ENCODE assay signal across 8 cellular contexts in the genomic region with DNA sequence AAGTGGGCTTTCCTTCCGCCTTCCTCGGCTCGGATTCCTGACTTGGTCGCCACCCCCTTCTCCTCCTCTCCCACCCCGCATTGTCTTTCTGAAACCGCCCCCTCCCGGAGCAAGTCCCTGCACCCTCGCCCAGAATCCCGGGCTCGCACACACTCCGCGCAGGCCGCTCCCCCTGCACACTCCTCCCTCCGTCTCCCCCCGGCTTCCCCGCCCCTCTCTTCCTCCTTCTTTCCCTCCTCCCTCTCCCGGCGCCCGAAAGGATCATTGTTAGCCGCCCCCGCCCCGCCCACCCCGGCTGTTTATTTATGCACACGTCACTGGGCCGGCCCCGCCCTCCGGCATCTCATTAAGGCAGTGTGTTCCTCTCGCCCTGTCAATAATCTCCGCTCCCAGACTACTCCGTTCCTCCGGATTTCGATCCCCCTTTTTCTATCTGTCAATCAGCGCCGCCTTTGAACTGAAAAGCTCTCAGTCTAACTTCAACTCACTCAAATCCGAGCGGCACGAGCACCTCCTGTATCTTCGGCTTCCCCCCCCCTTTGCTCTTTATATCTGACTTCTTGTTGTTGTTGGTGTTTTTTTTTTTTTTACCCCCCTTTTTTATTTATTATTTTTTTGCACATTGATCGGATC. TPM values are rescaled to one million over a fixed set of nuclear protein-coding genes. Genes with fewer than 3 reads are reported as not detected.
A peak's percentile ranks its signal among the peaks of the same experiment; 100 is the strongest.
DNase-seq lines count a peak whose midpoint lies in the region; ATAC-seq and FAIRE-seq lines count a peak whose summit lies in the region.

A gene (plus strand): TSS at position 373 of the 633 bp plus-strand sequence. CDS start 510 bp downstream, outside the sequence.

- H3K36me3 ChIP-seq in HUES64 (ENCODE audit: insufficient read depth, low read length), result 0 out of 2 replicates have a peak, but pooled peaks cover 6% of the 10 kb centered on the region

- no peaks in the 10 kb centered on the region for H3K9me3 ChIP-seq in HUES64 (ENCODE audit: insufficient read depth, low read depth, low read length)

- WGBS in HUES64, result under 1% methylated on average over 38 of the region's 39 CpGs

- H3K27ac ChIP-seq in HUES64 (ENCODE audit: low read depth, low read length), result peak within 1 kb of the TSS; percentile 93

- DNase-seq in NOMO-1 treated with dmso at 0.1 percent for 144 hours (lab: John Stamatoyannopoulos, UW; ENCODE audit: unreplicated experiment) (peak; percentile 96), lung microvascular endothelial cell (ENCODE audit: low read depth in 2 of 2) (peak; percentile 97)
- DNase-seq in activated CD8-positive, alpha-beta memory T cell treated with anti-CD3 and anti-CD28 coated beads, Interleukin-2, amount 50 U/mL, for 48 hours, result peak; percentile 68
- DNase-seq in stimulated activated CD8-positive, alpha-beta memory T cell treated with anti-CD3 and anti-CD28 coated beads, Interleukin-15, amount 100 ng/mL, for 1 hour (ENCODE audit: low read depth), result peak; percentile 38

- peak within 1 kb of the TSS; percentile 88 for H3K9ac ChIP-seq in HUES64 (ENCODE audit: low read depth, low read length)

- peak; percentile 67 for FAIRE-seq in endometrium (lab: Jason Lieb, UNC)

- H3K27me3 ChIP-seq in HUES64 (ENCODE audit: insufficient read depth, low read length), result no peaks in the 10 kb centered on the region

- ATAC-seq in HG03108 (IDR thresholded peaks at IDR 0.05; ENCODE audit: unreplicated experiment), result no peak

- H3K4me3 ChIP-seq in GM08714 (ENCODE audit: low read length) (peak within 1 kb of the TSS; percentile 73), HUES64 (ENCODE audit: low read length) (peak within 1 kb of the TSS; percentile 91)

- peaks cover 44% of the 10 kb centered on the region for H3K4me1 ChIP-seq in HUES64 (ENCODE audit: insufficient read depth, low read length)

RNA-seq across cellular contexts. Expression of the gene that starts here (rescaled TPM):
- polyA plus RNA-seq in HUES64 (2013, experiment 1 of 2), result 31.2 TPM
- polyA plus RNA-seq in HUES64 (2013, experiment 2 of 2), result 33.5 TPM
- 1.3 and 1.8 TPM in 2 replicates for total RNA-seq in lung microvascular endothelial cell

Comparison
In these comparisons a context has a peak if more than half of its experiments do, and no peak if none do; other contexts are left out.
1. DNase-seq: peak in every context shown above with its lines; median percentile 97 in lung microvascular endothelial cell; 96 in NOMO-1 treated with dmso at 0.1 percent for 144 hours; 68 in activated CD8-positive, alpha-beta memory T cell treated with anti-CD3 and anti-CD28 coated beads, Interleukin-2, amount 50 U/mL, for 48 hours; 38 in stimulated activated CD8-positive, alpha-beta memory T cell treated with anti-CD3 and anti-CD28 coated beads, Interleukin-15, amount 100 ng/mL, for 1 hour.